Comparison of ENCODE assay signal across 1 cellular context in the genomic region with DNA sequence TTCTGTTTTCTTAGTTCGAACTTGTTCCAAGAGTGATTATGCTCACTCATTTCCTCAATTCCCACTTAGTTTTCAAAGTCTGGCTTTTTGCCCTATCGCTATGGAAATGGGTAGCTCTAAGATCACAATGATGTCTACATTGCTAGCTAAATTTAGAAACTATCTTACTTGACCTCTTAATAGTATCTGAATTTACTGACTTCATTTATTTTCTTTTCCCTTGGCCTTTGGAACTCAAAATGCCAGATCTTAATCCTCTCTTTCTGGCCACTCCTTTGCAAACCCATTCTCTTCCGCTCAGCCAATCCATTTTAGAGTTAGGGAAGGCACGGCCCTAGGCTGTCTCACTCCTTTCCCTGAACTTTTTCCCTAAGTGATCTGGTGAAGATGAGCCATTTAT.
TF ChIP-seq lines count a peak whose summit lies in the region.

No MANE protein-coding gene starts in this region.

TF ChIP-seq in HepG2, 621 proteins besides CTCF, POLR2A, EP300 and RAD21 (continued from another document):
- TF ChIP-seq ZNF749 (CRISPR knock-in tag; IDR thresholded peaks at IDR 0.05; ENCODE audit: borderline replicate concordance) (no peak), ZKSCAN5 (CRISPR knock-in tag; IDR thresholded peaks at IDR 0.05) (no peak), HCFC1 (IDR thresholded peaks at IDR 0.05; ENCODE audit: low read depth, low read length) (no peak), RARA (CRISPR knock-in tag; IDR thresholded peaks at IDR 0.05) (no peak), NFE2 (CRISPR knock-in tag; IDR thresholded peaks at IDR 0.05) (no peak)
